20 cellular contexts compared by ENCODE assay signal in genomic region chr7:51700593-51701215, GRCh38.
"Had no signal": no experiment of that assay in that cellular context is flagged by ENCODE, and none has a peak within 500 bp of the region (broad histone marks: within the 10 kb centered on the region; RNA-seq: fewer than 3 reads in every experiment).

No MANE protein-coding gene starts in this region.

- H3K4me1 ChIP-seq: ascending aorta had no signal

- H3K36me3 ChIP-seq: ascending aorta, cardiac muscle cell had no signal

- H3K4me3 ChIP-seq: ascending aorta, cardiac muscle cell, SK-N-MC had no signal

- H3K27ac ChIP-seq: ascending aorta, cardiac muscle cell, SK-N-MC had no signal

- DNase-seq: activated CD4-positive, alpha-beta T cell treated with anti-CD3 and anti-CD28 coated beads, Interleukin-2, amount 10 ng/mL, durations not matched to agents 24 days and 14 days; activated CD4-positive, alpha-beta T cell treated with anti-CD3 and anti-CD28 coated beads, Interleukin-2, amount 50 U/mL, for 4 hours; activated CD8-positive, alpha-beta T cell treated with anti-CD3 and anti-CD28 coated beads, Interleukin-2, amount 10 ng/mL, durations not matched to agents 7 days and 5 days; activated gamma-delta T cell; activated naive CD4-positive, alpha-beta T cell treated with Interleukin-2 at 50 U/mL for 16 hours; activated naive CD8-positive, alpha-beta T cell treated with anti-CD3 and anti-CD28 coated beads, Interleukin-2, amount 10 ng/mL, durations not matched to agents 7 days and 5 days; activated T-cell treated with anti-CD3 and anti-CD28 coated beads, Interleukin-2, amount 50 U/mL, for 24 hours; amygdala; NCI-H1105; NCI-H1417 treated with DMSO at 0.1 percent for 48 hours; NCI-H187 treated with DMSO at 0.1 percent for 48 hours; NCI-H2081; NCI-H510A; NCI-H69; NK-92 treated with Interleukin-12 subunit alpha and Interleukin-12 subunit beta, amount 100 ng/mL, for 24 hours; Right ventricle myocardium superior had no signal

- ATAC-seq: activated CD8-positive, alpha-beta T cell treated with anti-CD3 and anti-CD28 coated beads, Interleukin-2, amount 10 ng/mL, durations not matched to agents 7 days and 5 days had no signal

- H3K27me3 ChIP-seq: ascending aorta, cardiac muscle cell had no signal

- FAIRE-seq: TTC549 had no signal
